In the genomic region with DNA sequence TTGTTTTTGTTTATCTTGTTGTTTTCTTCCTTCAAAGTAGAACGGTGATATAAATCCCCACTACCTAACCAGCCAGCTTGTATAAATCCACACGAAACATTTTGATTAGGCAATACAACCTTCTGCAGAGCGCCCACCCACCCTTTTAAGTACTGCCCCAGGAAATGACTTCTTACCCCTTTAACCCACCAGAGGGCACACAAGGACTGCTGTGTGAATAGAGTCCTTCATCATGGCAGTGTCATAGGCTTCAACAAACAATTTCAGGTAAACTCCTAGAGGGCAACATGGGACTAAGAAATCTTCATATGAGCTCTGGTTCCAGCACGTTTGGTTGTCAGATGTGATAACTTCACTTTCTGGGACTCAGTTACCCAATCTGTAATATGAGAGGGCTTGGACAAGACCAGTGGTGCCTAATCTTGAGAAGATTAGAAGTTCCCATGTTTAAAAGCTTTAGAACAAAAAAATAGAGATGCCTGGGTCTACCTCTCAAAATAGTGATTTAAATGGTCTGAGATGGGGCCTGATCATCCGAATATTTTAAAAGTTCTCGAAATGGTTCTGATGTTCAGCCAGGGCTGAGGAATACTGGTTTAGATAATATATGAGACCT, we compare ENCODE assay signal across 8 cellular contexts. TPM values are rescaled to one million over a fixed set of nuclear protein-coding genes. Genes with fewer than 3 reads are reported as not detected.
DNase-seq lines count a peak whose midpoint lies in the region; ATAC-seq and TF ChIP-seq lines count a peak whose summit lies in the region.

No MANE protein-coding gene starts in this region.

- WGBS in heart left ventricle, 4 donors, result 28 to 31% (median 30%) methylated on average over 6 of the region's 6 CpGs

- no peak overlapping the region for H3K27ac Mint-ChIP-seq in activated naive CD8-positive, alpha-beta T cell treated with anti-CD3 and anti-CD28 coated beads for 36 hours

- H3K9me3 ChIP-seq in PC-9 (ENCODE audit: insufficient read depth, low read depth) (peaks cover 21% of the 10 kb centered on the region), heart left ventricle (peaks cover 0 to 14% (median 0%) of the 10 kb centered on the region in 12 donors)

- peak; percentile 99 for TF ChIP-seq CTCF in PC-9 (conservative IDR thresholded peaks at IDR 0.05)
- TF ChIP-seq CTCF in heart left ventricle (IDR thresholded peaks at IDR 0.05), result peak; percentile 56 to 94 (median 84)

- H3K4me3 Mint-ChIP-seq in activated naive CD8-positive, alpha-beta T cell treated with anti-CD3 and anti-CD28 coated beads for 36 hours, result no peak overlapping the region

- H3K4me2 ChIP-seq in PC-9, result no peak overlapping the region

- TF ChIP-seq POLR2A in heart left ventricle (IDR thresholded peaks at IDR 0.05), result no peak

- peak; percentile 83 for DNase-seq in ELR (ENCODE audit: low read depth)
- peak; percentile 80 for DNase-seq in M059J (ENCODE audit: low read depth)
- DNase-seq in PC-9, result peak; percentile 67 to 87
- DNase-seq in activated naive CD8-positive, alpha-beta T cell treated with anti-CD3 and anti-CD28 coated beads for 36 hours, result peak; percentile 47
- DNase-seq in heart left ventricle, result peak in 4 of 5 donors; percentile 40 to 46 (median 44)
- DNase-seq in renal cortical epithelial cell (ENCODE audit: low read depth), result peak; percentile 86

- H3K9me2 ChIP-seq in PC-9 (ENCODE audit: insufficient read depth), result no peaks in the 10 kb centered on the region

- no peaks in the 10 kb centered on the region for H3K79me2 ChIP-seq in PC-9 (ENCODE audit: low read depth)

- H3K27me3 ChIP-seq in PC-9 (ENCODE audit: insufficient read depth, low read depth) (no peaks in the 10 kb centered on the region), heart left ventricle (no peaks in the 10 kb centered on the region)

- no TSS peak for BruUV-seq in PC-9 (replicated peaks; lab: Mats Ljungman, UMichigan)

- peaks cover 6% of the 10 kb centered on the region for H3K9me3 Mint-ChIP-seq in activated naive CD8-positive, alpha-beta T cell treated with anti-CD3 and anti-CD28 coated beads for 36 hours

- H3K27ac ChIP-seq in PC-9, result 0 out of 2 replicates have a peak overlapping the region, but pooled peaks have one; percentile 12
- H3K27ac ChIP-seq in heart left ventricle, result no peak overlapping the region

- CTCF ChIA-PET in PC-9 (lab: Charles Lee), result interaction anchor here (0.6 to 2.4 kb wide), 20 partner anchors 40 to 345 kb away, joined by 3 to 15 read pairs (median 4); no protein-coding TSS in a partner anchor

- peaks cover 7% of the 10 kb centered on the region for H3K27me3 Mint-ChIP-seq in activated naive CD8-positive, alpha-beta T cell treated with anti-CD3 and anti-CD28 coated beads for 36 hours

- H3K36me3 ChIP-seq in PC-9 (ENCODE audit: low read depth), result peaks cover 3% of the 10 kb centered on the region; the same call in 1 of the 2 replicates
- H3K36me3 ChIP-seq in heart left ventricle, result peaks cover 0 to 10% (median 0%) of the 10 kb centered on the region in 9 donors

- intact Hi-C loops in PC-9 (cut with micrococcal nuclease; ENCODE audit: unreplicated experiment) (loop anchor here (1.0 to 10.0 kb wide), 10 partner anchors 115 to 1802 kb away; a partner anchor contains a TSS), heart left ventricle (cut with DNase I) (loop anchor here (1.0 to 10.0 kb wide), 21 partner anchors 89 to 1142 kb away; a partner anchor contains a TSS)

- POLR2A ChIA-PET in PC-9 (lab: Charles Lee; ENCODE audit: unreplicated experiment), result interaction anchor here (0.6 to 0.7 kb wide), 4 partner anchors 41 to 277 kb away, joined by 4 to 21 read pairs (median 12); no protein-coding TSS in a partner anchor

- H3K4me3 ChIP-seq in PC-9 (no peak overlapping the region), heart left ventricle (no peak overlapping the region)

- peaks cover 5% of the 10 kb centered on the region; the same call in 1 of the 2 replicates for H3K4me1 ChIP-seq in PC-9 (replicated peaks; ENCODE audit: insufficient read depth)
- H3K4me1 ChIP-seq in heart left ventricle, result peaks cover 0 to 5% (median 0%) of the 10 kb centered on the region in 12 donors

- H3K4me1 Mint-ChIP-seq in activated naive CD8-positive, alpha-beta T cell treated with anti-CD3 and anti-CD28 coated beads for 36 hours, result no peaks in the 10 kb centered on the region

- peaks cover 2% of the 10 kb centered on the region for H3K36me3 Mint-ChIP-seq in activated naive CD8-positive, alpha-beta T cell treated with anti-CD3 and anti-CD28 coated beads for 36 hours

- peak; percentile 87 for ATAC-seq in GM21825 (IDR thresholded peaks at IDR 0.05; ENCODE audit: unreplicated experiment)
- ATAC-seq in heart left ventricle, result peak; percentile 80 to 98 (median 95)
- no peak for ATAC-seq in HG03095 (IDR thresholded peaks at IDR 0.05; ENCODE audit: unreplicated experiment)

- H3F3A ChIP-seq in PC-9 (ENCODE audit: insufficient read depth, low read depth), result no peaks in the 10 kb centered on the region

- no peak overlapping the region for H2AFZ ChIP-seq in PC-9

- H4K20me1 ChIP-seq in PC-9 (ENCODE audit: insufficient read depth), result no peaks in the 10 kb centered on the region

RNA-seq across cellular contexts. Expression of a gene that starts 56.1 kb away (rescaled TPM):
- total RNA-seq in M059J (2014; rRNA removed; shearing (Covaris generic)), result 0.15 and 0.71 TPM in 2 replicates
- total RNA-seq in PC-9 (2021) (0.26 and 0.33 TPM in 2 replicates), heart left ventricle (1 to 10 TPM in 5 of 9 donors, under 1 TPM in 4; 0.68 to 2.4 (median 1.1) TPM), renal cortical epithelial cell (2.1 and 3.1 TPM in 2 replicates)
- under 1 TPM; 0.16 to 0.21 TPM for total RNA-seq in activated naive CD8-positive, alpha-beta T cell treated with anti-CD3 and anti-CD28 coated beads for 36 hours
- 1 to 10 TPM in 1 of 2 donors, under 1 TPM in 1; 0.33 to 1.6 TPM for polyA plus RNA-seq in heart left ventricle
